8 cellular contexts compared by ENCODE assay signal in genomic region chr14:30906752-30907658, GRCh38. TPM values are rescaled to one million over a fixed set of nuclear protein-coding genes. Genes with fewer than 3 reads are reported as not detected.
DNase-seq lines count a peak whose midpoint lies in the region; ATAC-seq and TF ChIP-seq lines count a peak whose summit lies in the region.

No MANE protein-coding gene starts in this region.

- H3K9me3 Mint-ChIP-seq in natural killer cell = no peaks in the 10 kb centered on the region

- TF ChIP-seq CTCF in GM12873 (IDR thresholded peaks at IDR 0.05; ENCODE audit: insufficient read depth, low read depth, low read length, missing control alignments) (peak; percentile 38), natural killer cell (IDR thresholded peaks at IDR 0.05) (no peak)

- H3K27ac ChIP-seq in substantia nigra (ENCODE audit: low read depth, low read length, poor library complexity, severe bottlenecking) = no peak overlapping the region

- H3K36me3 Mint-ChIP-seq in natural killer cell = no peaks in the 10 kb centered on the region

- DNase-seq in ACHN = peak; percentile 28
- peak; percentile 11 for DNase-seq in RPMI7951 (ENCODE audit: low read depth)
- DNase-seq in foreskin melanocyte = peak; percentile 18
- no peak for DNase-seq in natural killer cell
- no peak for DNase-seq in substantia nigra (lab: John Stamatoyannopoulos, UW)
- no peak for DNase-seq in activated T-cell treated with anti-CD3 and anti-CD28 coated beads for 4 hours
- DNase-seq in stimulated activated CD4-positive, alpha-beta T cell treated with anti-CD3 and anti-CD28 coated beads, Interleukin-12 subunit alpha, Interleukin-12 subunit beta, amount 100 ng/mL, for 4 hours = no peak

- intact Hi-C loops in natural killer cell (cut with micrococcal nuclease) = loop anchor here (2.0 kb wide), 1 partner anchor 250 kb away; no protein-coding TSS in a partner anchor

- no peaks in the 10 kb centered on the region for H3K4me1 Mint-ChIP-seq in natural killer cell

- H3K4me3 Mint-ChIP-seq in natural killer cell = no peak overlapping the region

- H3K27ac Mint-ChIP-seq in natural killer cell = no peak overlapping the region

- in situ Hi-C loops in ACHN (cut with HindIII; ENCODE audit: low pct_ligation_motif_present, low pct_unique_long_range_greater_than_20kb, low sequenced_read_pairs) = no loop called here

- no peak for ATAC-seq in natural killer cell

- no peaks in the 10 kb centered on the region for H3K27me3 Mint-ChIP-seq in natural killer cell (ENCODE audit: low read depth in 2 of 2)

RNA-seq across cellular contexts. Expression of gene COCH, which starts 32.6 kb away (rescaled TPM):
- 0.12 TPM in 1 of 2 replicates, not detected in the other for total RNA-seq in RPMI7951 (2014; rRNA removed; shearing (Covaris generic))
- under 1 TPM in 2 of 3 donors, not detected in 1; 0.27 to 0.73 TPM for total RNA-seq in natural killer cell

Comparison
In these comparisons a context has a peak if more than half of its experiments do, and no peak if none do; other contexts are left out.
1. DNase-seq: peak in ACHN (single experiment), RPMI7951 (single experiment) and foreskin melanocyte (single experiment); none in natural killer cell (single experiment), substantia nigra (0 of 49), activated T-cell treated with anti-CD3 and anti-CD28 coated beads for 4 hours (single experiment) and stimulated activated CD4-positive, alpha-beta T cell treated with anti-CD3 and anti-CD28 coated beads, Interleukin-12 subunit alpha, Interleukin-12 subunit beta, amount 100 ng/mL, for 4 hours (single experiment).